In genomic region chr6:156021746-156022396, GRCh38 we compare ENCODE assay signal across 13 cellular contexts.
A peak's percentile ranks its signal among the peaks of the same experiment; 100 is the strongest.
DNase-seq lines count a peak whose midpoint lies in the region; ATAC-seq and TF ChIP-seq lines count a peak whose summit lies in the region.
"Had no signal": no experiment of that assay in that cellular context is flagged by ENCODE, and none has a peak within 500 bp of the region (broad histone marks: within the 10 kb centered on the region; RNA-seq: fewer than 3 reads in every experiment).

No MANE protein-coding gene starts in this region.

- H3K9me3 Mint-ChIP-seq in activated CD8-positive, alpha-beta T cell treated with anti-CD3 and anti-CD28 coated beads, Interleukin-2, amount 10 ng/mL, durations not matched to agents 7 days and 5 days (ENCODE audit: insufficient read depth) = peaks cover 15% of the 10 kb centered on the region

- in situ Hi-C loops in brain microvascular endothelial cell (cut with HindIII; ENCODE audit: low pct_ligation_motif_present, low sequenced_read_pairs) = no loop called here
- in situ Hi-C loops in transverse colon (cut with MboI; ENCODE audit: low pct_ligation_motif_present in 1 of 4, low pct_unique_long_range_greater_than_20kb in 1 of 4, low sequenced_read_pairs in 3 of 4) = no loop called here

- DNase-seq in HS-5 (ENCODE audit: low read depth) = peak; percentile 22
- peak; percentile 16 for DNase-seq in brain microvascular endothelial cell
- DNase-seq in left cardiac atrium = no peak
- DNase-seq in transverse colon = no peak
- DNase-seq in colonic mucosa = no peak
- no peak for DNase-seq in T-helper 1 cell
- no peak for DNase-seq in activated CD8-positive, alpha-beta T cell treated with anti-CD3 and anti-CD28 coated beads, Interleukin-2, amount 10 ng/mL, durations not matched to agents 7 days and 5 days
- DNase-seq: activated CD4-positive, alpha-beta T cell treated with anti-CD3 and anti-CD28 coated beads for 36 hours; activated T-cell treated with anti-CD3 and anti-CD28 coated beads, Interleukin-2, amount 50 U/mL, for 48 hours; COR-L47; testis had no signal

- no peaks in the 10 kb centered on the region for H3K36me3 Mint-ChIP-seq in activated CD8-positive, alpha-beta T cell treated with anti-CD3 and anti-CD28 coated beads, Interleukin-2, amount 10 ng/mL, durations not matched to agents 7 days and 5 days (ENCODE audit: low read depth)

- no peaks in the 10 kb centered on the region for H3K36me3 ChIP-seq in brain microvascular endothelial cell (replicated peaks)
- no peaks in the 10 kb centered on the region for H3K36me3 ChIP-seq in transverse colon
- no peaks in the 10 kb centered on the region for H3K36me3 ChIP-seq in colonic mucosa
- H3K36me3 ChIP-seq: cardiac muscle cell had no signal

- peak; percentile 79 to 84 for ATAC-seq in left cardiac atrium
- no peak for ATAC-seq in activated CD8-positive, alpha-beta T cell treated with anti-CD3 and anti-CD28 coated beads, Interleukin-2, amount 10 ng/mL, durations not matched to agents 7 days and 5 days
- ATAC-seq: activated CD4-positive, alpha-beta T cell treated with anti-CD3 and anti-CD28 coated beads for 36 hours; esophagus mucosa had no signal

- H3K27ac Mint-ChIP-seq in activated CD8-positive, alpha-beta T cell treated with anti-CD3 and anti-CD28 coated beads, Interleukin-2, amount 10 ng/mL, durations not matched to agents 7 days and 5 days = no peak overlapping the region
- H3K27ac Mint-ChIP-seq: activated CD4-positive, alpha-beta T cell treated with anti-CD3 and anti-CD28 coated beads for 36 hours had no signal

- no peaks in the 10 kb centered on the region for H3K4me1 Mint-ChIP-seq in activated CD8-positive, alpha-beta T cell treated with anti-CD3 and anti-CD28 coated beads, Interleukin-2, amount 10 ng/mL, durations not matched to agents 7 days and 5 days (ENCODE audit: low read depth)
- H3K4me1 Mint-ChIP-seq: activated CD4-positive, alpha-beta T cell treated with anti-CD3 and anti-CD28 coated beads for 36 hours had no signal

- peaks cover 9 to 20% of the 10 kb centered on the region in 2 donors for H3K9me3 ChIP-seq in transverse colon
- H3K9me3 ChIP-seq in colonic mucosa = no peaks in the 10 kb centered on the region
- H3K9me3 ChIP-seq: testis had no signal

- no peak overlapping the region for H3K27ac ChIP-seq in brain microvascular endothelial cell
- H3K27ac ChIP-seq in transverse colon = peak overlapping the region; percentile 7 to 43 (median 26)
- H3K27ac ChIP-seq in colonic mucosa = no peak overlapping the region
- H3K27ac ChIP-seq: cardiac muscle cell had no signal

- no peak for TF ChIP-seq EP300 in transverse colon (IDR thresholded peaks at IDR 0.05; ENCODE audit: low read depth)

- H3K27me3 Mint-ChIP-seq in activated CD8-positive, alpha-beta T cell treated with anti-CD3 and anti-CD28 coated beads, Interleukin-2, amount 10 ng/mL, durations not matched to agents 7 days and 5 days (ENCODE audit: low read depth) = no peaks in the 10 kb centered on the region
- H3K27me3 Mint-ChIP-seq: activated CD4-positive, alpha-beta T cell treated with anti-CD3 and anti-CD28 coated beads for 36 hours had no signal

- POLR2A ChIA-PET in activated CD8-positive, alpha-beta T cell treated with anti-CD3 and anti-CD28 coated beads, Interleukin-2, amount 10 ng/mL, durations not matched to agents 7 days and 5 days (lab: Charles Lee) = no interaction called here

- CTCF ChIA-PET in activated CD8-positive, alpha-beta T cell treated with anti-CD3 and anti-CD28 coated beads, Interleukin-2, amount 10 ng/mL, durations not matched to agents 7 days and 5 days (lab: Charles Lee) = no interaction called here

- no peak overlapping the region for H3K4me3 Mint-ChIP-seq in activated CD8-positive, alpha-beta T cell treated with anti-CD3 and anti-CD28 coated beads, Interleukin-2, amount 10 ng/mL, durations not matched to agents 7 days and 5 days
- H3K4me3 Mint-ChIP-seq: activated CD4-positive, alpha-beta T cell treated with anti-CD3 and anti-CD28 coated beads for 36 hours had no signal

- TF ChIP-seq POLR2A in transverse colon (IDR thresholded peaks at IDR 0.05) = no peak

- no peak for TF ChIP-seq CTCF in brain microvascular endothelial cell (IDR thresholded peaks at IDR 0.05; ENCODE audit: low read depth, low read length, missing control alignments)
- no peak for TF ChIP-seq CTCF in transverse colon (IDR thresholded peaks at IDR 0.05)
- TF ChIP-seq CTCF in colonic mucosa (IDR thresholded peaks at IDR 0.05) = no peak

- intact Hi-C loops in left cardiac atrium (cut with DNase I) = no loop called here
- intact Hi-C loops in transverse colon (cut with DNase I; ENCODE audit: low total_unique reads) = no loop called here
- intact Hi-C loops in colonic mucosa (cut with DNase I) = no loop called here

- no peak overlapping the region for H3K4me3 ChIP-seq in brain microvascular endothelial cell (ENCODE audit: low read depth, low read length)
- no peak overlapping the region for H3K4me3 ChIP-seq in transverse colon
- no peak overlapping the region for H3K4me3 ChIP-seq in colonic mucosa
- H3K4me3 ChIP-seq: cardiac muscle cell, testis had no signal

- no peaks in the 10 kb centered on the region for H3K27me3 ChIP-seq in brain microvascular endothelial cell (replicated peaks)
- H3K27me3 ChIP-seq in transverse colon = no peaks in the 10 kb centered on the region
- H3K27me3 ChIP-seq in colonic mucosa = no peaks in the 10 kb centered on the region
- H3K27me3 ChIP-seq: cardiac muscle cell had no signal

- no peaks in the 10 kb centered on the region for H3K4me1 ChIP-seq in transverse colon
- no peaks in the 10 kb centered on the region for H3K4me1 ChIP-seq in colonic mucosa

- WGBS in transverse colon (ENCODE audit: low coverage in 1 of 2), 2 donors = 83 to 90% methylated on average over 5 to 6 of the region's 6 CpGs

- no peak overlapping the region for H3K9ac ChIP-seq in colonic mucosa (ENCODE audit: low read depth in 2 of 2, low read length in 2 of 2)

Comparison
In these comparisons a context has a peak if more than half of its experiments do, and no peak if none do; other contexts are left out.
1. DNase-seq: peak in HS-5 (single experiment) and brain microvascular endothelial cell (single experiment); none in left cardiac atrium (single experiment), transverse colon (single experiment), colonic mucosa (single experiment), T-helper 1 cell (0 of 5) and activated CD8-positive, alpha-beta T cell treated with anti-CD3 and anti-CD28 coated beads, Interleukin-2, amount 10 ng/mL, durations not matched to agents 7 days and 5 days (single experiment).
2. H3K27ac ChIP-seq: peak in transverse colon (4 of 4); none in brain microvascular endothelial cell (single experiment) and colonic mucosa (single experiment).